Comparison of ENCODE assay signal across 1 cellular context in genomic region chr11:9573775-9574555, GRCh38.
TF ChIP-seq lines count a peak whose summit lies in the region.

No MANE protein-coding gene starts in this region.

TF ChIP-seq in K562, 482 proteins besides CTCF, POLR2A, EP300 and RAD21 (continued from another document and continues in another):
- no peak for TF ChIP-seq ID3 (CRISPR knock-in tag; IDR thresholded peaks at IDR 0.05)
- peak; percentile 40; the same call in 1 of the 2 replicates for TF ChIP-seq ID3 (tag; IDR thresholded peaks at IDR 0.05)
- TF ChIP-seq SAP30 (IDR thresholded peaks at IDR 0.05; ENCODE audit: borderline replicate concordance, insufficient read depth, low read depth, low read length, poor library complexity, severe bottlenecking), result peak; percentile 92
- TF ChIP-seq PCBP1 (IDR thresholded peaks at IDR 0.05; ENCODE audit: low read depth, low read length, poor library complexity, severe bottlenecking), result peak; percentile 41
- TF ChIP-seq CHD7 (IDR thresholded peaks at IDR 0.05; ENCODE audit: low read depth, low read length), result no peak
- TF ChIP-seq HMGN3 (IDR thresholded peaks at IDR 0.05; ENCODE audit: borderline replicate concordance, extremely low read depth, insufficient read length, low read depth, low read length), result peak; percentile 44
- TF ChIP-seq NR2C2 (CRISPR knock-in tag; IDR thresholded peaks at IDR 0.05), result peak; percentile 65; the same call in 1 of the 2 replicates
- TF ChIP-seq NR2C2 (tag; IDR thresholded peaks at IDR 0.05), result no peak
- no peak for TF ChIP-seq MTF1 (CRISPR knock-in tag; IDR thresholded peaks at IDR 0.05; ENCODE audit: borderline replicate concordance)
- peak; percentile 14; the same call in 1 of the 2 replicates for TF ChIP-seq GMEB1 (CRISPR knock-in tag; IDR thresholded peaks at IDR 0.05)
- no peak for TF ChIP-seq ATF6 (CRISPR knock-in tag; IDR thresholded peaks at IDR 0.05)
- peak; percentile 48; the same call in 1 of the 2 replicates for TF ChIP-seq BHLHE40 (IDR thresholded peaks at IDR 0.05; ENCODE audit: low read length)
- no peak for TF ChIP-seq MEF2D (tag; conservative IDR thresholded peaks at IDR 0.05; ENCODE audit: low read depth)
- TF ChIP-seq TEAD2 (tag; IDR thresholded peaks at IDR 0.05), result no peak
- no peak for TF ChIP-seq USF1 (CRISPR knock-in tag; IDR thresholded peaks at IDR 0.05)
- TF ChIP-seq SMARCC2 (IDR thresholded peaks at IDR 0.05; ENCODE audit: low read depth), result no peak
- no peak for TF ChIP-seq MGA (IDR thresholded peaks at IDR 0.05)
- TF ChIP-seq PHF8 (IDR thresholded peaks at IDR 0.05; ENCODE audit: borderline replicate concordance, low read length), result peak; percentile 50; the same call in 1 of the 2 replicates
- no peak for TF ChIP-seq SMARCA4 (IDR thresholded peaks at IDR 0.05)
- no peak for TF ChIP-seq ZNF165 (CRISPR knock-in tag; IDR thresholded peaks at IDR 0.05; ENCODE audit: borderline replicate concordance)
- peak; percentile 74; the same call in 1 of the 2 replicates for TF ChIP-seq SIN3B (IDR thresholded peaks at IDR 0.05; ENCODE audit: low read depth)
- TF ChIP-seq MXI1 (IDR thresholded peaks at IDR 0.05; ENCODE audit: low read depth, low read length), result peak; percentile 79; the same call in 1 of the 2 replicates
- TF ChIP-seq CTBP1 (IDR thresholded peaks at IDR 0.05; ENCODE audit: borderline replicate concordance), result peak; percentile 5; the same call in 1 of the 2 replicates
- no peak for TF ChIP-seq ZNF583 (CRISPR knock-in tag; IDR thresholded peaks at IDR 0.05)
- peak; percentile 77; the same call in 1 of the 2 replicates for TF ChIP-seq KLF13 (tag; IDR thresholded peaks at IDR 0.05; ENCODE audit: borderline replicate concordance, low read depth)
